8 cellular contexts compared by ENCODE assay signal in the genomic region with DNA sequence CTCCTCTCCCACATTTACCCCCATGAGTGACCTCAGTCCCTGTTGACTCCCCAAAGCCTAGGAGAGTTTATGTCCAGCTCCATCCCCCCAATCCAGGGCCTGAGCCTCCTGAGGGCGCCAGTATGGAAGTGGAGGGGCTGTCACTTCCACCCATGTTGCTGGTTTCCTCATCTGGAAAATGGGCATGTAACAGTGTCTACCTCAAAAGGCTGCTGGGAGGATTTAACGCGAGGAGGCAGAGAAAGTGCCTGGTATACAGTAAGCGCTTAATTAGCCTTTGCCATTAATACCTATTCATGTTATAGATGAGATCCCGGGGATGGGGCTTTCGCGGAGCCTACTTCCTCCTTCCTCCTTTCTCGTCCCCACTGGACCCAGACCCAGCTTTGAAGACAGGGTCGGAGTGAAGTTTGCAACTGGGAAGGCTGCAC.
A peak's percentile ranks its signal among the peaks of the same experiment; 100 is the strongest.
DNase-seq lines count a peak whose midpoint lies in the region; ATAC-seq, FAIRE-seq and TF ChIP-seq lines count a peak whose summit lies in the region.

No MANE protein-coding gene starts in this region.

- H3K27ac ChIP-seq in SK-N-MC, result peak overlapping the region; percentile 16; the same call in 1 of the 2 replicates

- TF ChIP-seq CTCF in foreskin fibroblast (IDR thresholded peaks at IDR 0.05; ENCODE audit: low read depth, low read length) (no peak), D721Med (IDR thresholded peaks at IDR 0.05; ENCODE audit: insufficient read depth, missing control alignments) (no peak)

- FAIRE-seq in D721Med (lab: Jason Lieb, UNC), result no peak

- no peaks in the 10 kb centered on the region for H3K9me3 ChIP-seq in SK-N-MC (ENCODE audit: low read depth, low read length)

- H3K9ac ChIP-seq in SK-N-MC (ENCODE audit: insufficient read length), result peak overlapping the region; percentile 87

- peak overlapping the region; percentile 95 for H3K4me3 ChIP-seq in SK-N-MC
- peak overlapping the region; percentile 81 to 90 for H3K4me3 ChIP-seq in foreskin fibroblast (ENCODE audit: low read depth in 1 of 2, low read length in 2 of 2)
- H3K4me3 ChIP-seq in skeletal muscle cell (ENCODE audit: low read depth, low read length), result peak overlapping the region; percentile 98

- peaks cover 3% of the 10 kb centered on the region; the same call in 1 of the 2 replicates for H3K36me3 ChIP-seq in SK-N-MC (ENCODE audit: insufficient read depth, low read length)

- ATAC-seq in GM21526 (IDR thresholded peaks at IDR 0.05; ENCODE audit: low FRiP score, unreplicated experiment), result peak; percentile 3
- no peak for ATAC-seq in GM19452 (IDR thresholded peaks at IDR 0.05; ENCODE audit: unreplicated experiment)

- DNase-seq in SK-N-MC (ENCODE audit: low read depth, low spot score) (no peak), foreskin fibroblast (peak in 1 of 2 donors; percentile 19), skeletal muscle cell (ENCODE audit: low read depth) (no peak), T1000 (lab: John Stamatoyannopoulos, UW) (no peak), D721Med (ENCODE audit: insufficient read length, low spot score) (no peak)
- no peak for DNase-seq in central memory CD4-positive, alpha-beta T cell
